Comparison of ENCODE assay signal across 9 cellular contexts in the genomic region with DNA sequence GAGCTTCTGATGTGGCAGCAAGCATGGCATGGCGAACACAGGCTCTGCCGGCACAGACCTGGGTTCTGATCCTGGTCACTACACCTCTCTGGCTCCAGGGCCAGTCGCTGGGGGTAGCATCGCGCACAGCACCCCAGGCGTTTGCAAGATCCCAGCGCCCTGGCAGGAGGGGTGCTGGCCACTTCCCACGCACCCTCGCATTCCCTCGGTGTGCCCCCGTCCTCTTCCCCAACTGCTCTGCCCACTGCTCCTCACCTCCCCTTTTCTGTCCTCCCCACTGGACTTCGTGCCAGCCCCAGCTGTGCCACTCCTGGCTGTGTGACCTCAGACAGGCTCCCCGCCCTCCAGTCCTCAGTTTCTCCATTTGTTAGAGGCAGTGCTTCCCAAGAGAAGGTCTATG. TPM values are rescaled to one million over a fixed set of nuclear protein-coding genes. Genes with fewer than 3 reads are reported as not detected.
DNase-seq lines count a peak whose midpoint lies in the region; ATAC-seq, FAIRE-seq and TF ChIP-seq lines count a peak whose summit lies in the region.
"Had no signal": no experiment of that assay in that cellular context is flagged by ENCODE, and none has a peak within 500 bp of the region (broad histone marks: within the 10 kb centered on the region; RNA-seq: fewer than 3 reads in every experiment).

No MANE protein-coding gene starts in this region.

- peaks cover 36% of the 10 kb centered on the region for H3K4me1 Mint-ChIP-seq in stimulated activated naive CD8-positive, alpha-beta T cell treated with anti-CD3 and anti-CD28 coated beads, Interleukin-15, amount 100 ng/mL, for 72 hours

- H3K27me3 ChIP-seq in adipocyte (replicated peaks; ENCODE audit: control insufficient read depth, insufficient read depth, low read length) = no peaks in the 10 kb centered on the region
- H3K27me3 ChIP-seq in MM.1S (replicated peaks; ENCODE audit: insufficient read depth, low read length) = no peaks in the 10 kb centered on the region

- H3K9me3 ChIP-seq in adipocyte (ENCODE audit: control insufficient read depth, low read length) = no peaks in the 10 kb centered on the region
- no peaks in the 10 kb centered on the region for H3K9me3 ChIP-seq in kidney (ENCODE audit: control insufficient read depth in 1 of 2, low read length in 2 of 2)
- H3K9me3 ChIP-seq in MM.1S (replicated peaks; ENCODE audit: insufficient read depth, low read length) = no peaks in the 10 kb centered on the region

- DNase-seq in NCI-H1092 treated with DMSO at 0.1 percent for 48 hours (lab: John Stamatoyannopoulos, UW) = peak; percentile 7
- no peak for DNase-seq in NCI-H1092 (lab: John Stamatoyannopoulos, UW)
- no peak for DNase-seq in adipocyte (ENCODE audit: low read depth)
- DNase-seq in kidney = peak; percentile 83
- no peak for DNase-seq in stimulated activated naive CD8-positive, alpha-beta T cell treated with anti-CD3 and anti-CD28 coated beads, Interleukin-15, amount 100 ng/mL, for 72 hours
- DNase-seq in MM.1S = no peak
- DNase-seq in DMS153 treated with DMSO at 0.1 percent for 48 hours (lab: John Stamatoyannopoulos, UW; ENCODE audit: unreplicated experiment) = no peak
- DNase-seq: NCI-H187 had no signal

- H3K4me1 ChIP-seq in adipocyte (ENCODE audit: control insufficient read depth, insufficient read depth, low read length) = peaks cover 15% of the 10 kb centered on the region
- H3K4me1 ChIP-seq in kidney (ENCODE audit: control insufficient read depth in 1 of 2, insufficient read depth in 1 of 2, low read depth in 1 of 2, low read length in 2 of 2) = peaks cover 0 to 22% of the 10 kb centered on the region in 2 donors
- no peaks in the 10 kb centered on the region for H3K4me1 ChIP-seq in MM.1S (ENCODE audit: low read length)

- H3F3A ChIP-seq in MM.1S (ENCODE audit: insufficient read depth, low read length) = no peaks in the 10 kb centered on the region

- no peaks in the 10 kb centered on the region for H3K9me3 Mint-ChIP-seq in stimulated activated naive CD8-positive, alpha-beta T cell treated with anti-CD3 and anti-CD28 coated beads, Interleukin-15, amount 100 ng/mL, for 72 hours

- FAIRE-seq in kidney (lab: Jason Lieb, UNC) = no peak

- H3K4me2 ChIP-seq in MM.1S (ENCODE audit: low read depth, low read length) = no peak overlapping the region

- TF ChIP-seq CTCF in kidney (IDR thresholded peaks at IDR 0.05; ENCODE audit: borderline replicate concordance, extremely low read depth, insufficient read depth) (no peak), MM.1S (IDR thresholded peaks at IDR 0.05; ENCODE audit: low read length) (no peak)

- H3K27ac ChIP-seq in kidney (ENCODE audit: low read depth in 2 of 2, low read length in 2 of 2) = peak overlapping the region in 1 of 2 donors; percentile 8
- H3K27ac ChIP-seq in MM.1S (ENCODE audit: low read length) = no peak overlapping the region

- H4K20me1 ChIP-seq in MM.1S (ENCODE audit: insufficient read depth, low read length) = no peaks in the 10 kb centered on the region

- H2AFZ ChIP-seq in MM.1S (ENCODE audit: low read length) = no peak overlapping the region

- ATAC-seq in stimulated activated naive CD8-positive, alpha-beta T cell treated with anti-CD3 and anti-CD28 coated beads, Interleukin-15, amount 100 ng/mL, for 72 hours = no peak
- ATAC-seq in HG02885 (IDR thresholded peaks at IDR 0.05; ENCODE audit: poor library complexity, unreplicated experiment) = no peak

- no peaks in the 10 kb centered on the region for H3K9me2 ChIP-seq in MM.1S (replicated peaks; ENCODE audit: insufficient read depth, low read length)

- no peaks in the 10 kb centered on the region for H3K79me2 ChIP-seq in MM.1S (ENCODE audit: low read length)

- intact Hi-C loops in kidney (cut with DNase I) = no loop called here

- H3K4me3 ChIP-seq in adipocyte (ENCODE audit: low read length) (peak overlapping the region; percentile 61), kidney (ENCODE audit: low read length in 2 of 2) (no peak overlapping the region), MM.1S (ENCODE audit: low read length) (no peak overlapping the region)

- H3K36me3 ChIP-seq in adipocyte (ENCODE audit: control insufficient read depth, insufficient read depth, low read length, severe bottlenecking) = peaks cover 11% of the 10 kb centered on the region
- H3K36me3 ChIP-seq in kidney (ENCODE audit: control insufficient read depth in 1 of 2, insufficient read depth in 2 of 2, low read length in 2 of 2) = peaks cover 3 to 6% of the 10 kb centered on the region in 2 donors
- no peaks in the 10 kb centered on the region for H3K36me3 ChIP-seq in MM.1S (replicated peaks; ENCODE audit: insufficient read depth, low read length)

- peak overlapping the region in 1 of 2 donors; percentile 55 for H3K27ac Mint-ChIP-seq in stimulated activated naive CD8-positive, alpha-beta T cell treated with anti-CD3 and anti-CD28 coated beads, Interleukin-15, amount 100 ng/mL, for 72 hours

- H3K9ac ChIP-seq in adipocyte (ENCODE audit: low read length) (peak overlapping the region; percentile 50), kidney (ENCODE audit: low read length in 2 of 2) (no peak overlapping the region), MM.1S (ENCODE audit: low read length) (no peak overlapping the region)

- peak overlapping the region; percentile 91 for H3K4me3 Mint-ChIP-seq in stimulated activated naive CD8-positive, alpha-beta T cell treated with anti-CD3 and anti-CD28 coated beads, Interleukin-15, amount 100 ng/mL, for 72 hours

- H3K27me3 Mint-ChIP-seq in stimulated activated naive CD8-positive, alpha-beta T cell treated with anti-CD3 and anti-CD28 coated beads, Interleukin-15, amount 100 ng/mL, for 72 hours = no peaks in the 10 kb centered on the region

RNA-seq across cellular contexts. Expression of a gene that starts 2.8 kb away (rescaled TPM):
- total RNA-seq in kidney = 80.1 TPM
- 104 TPM for polyA plus RNA-seq in kidney (ENCODE audit: insufficient read depth, low read depth, low replicate concordance)

RNA-seq across cellular contexts. Expression of a gene that starts 35.6 kb away (rescaled TPM):
- 17.8 TPM for total RNA-seq in kidney
- polyA plus RNA-seq in kidney (ENCODE audit: insufficient read depth, low read depth, low replicate concordance) = 12.8 TPM

RNA-seq across cellular contexts. Expression of a gene that starts 35.9 kb away (rescaled TPM):
- total RNA-seq in kidney = 25.2 TPM
- polyA plus RNA-seq in kidney (ENCODE audit: insufficient read depth, low read depth, low replicate concordance) = 7.2 TPM

Comparison
In these comparisons a context has a peak if more than half of its experiments do, and no peak if none do; other contexts are left out.
1. DNase-seq: peak in NCI-H1092 treated with DMSO at 0.1 percent for 48 hours (single experiment) and kidney (single experiment); none in NCI-H1092 (single experiment), adipocyte (single experiment), stimulated activated naive CD8-positive, alpha-beta T cell treated with anti-CD3 and anti-CD28 coated beads, Interleukin-15, amount 100 ng/mL, for 72 hours (0 of 2), MM.1S (single experiment) and DMS153 treated with DMSO at 0.1 percent for 48 hours (single experiment).